ENCODE assay signal across 1 cellular context in genomic region chr21:8989261-8989882, GRCh38.
TF ChIP-seq lines count a peak whose summit lies in the region.

No MANE protein-coding gene starts in this region.

TF ChIP-seq in SK-N-SH treated with all-trans-retinoic acid at 6 μM for 48 hours, 23 proteins besides CTCF, POLR2A, EP300 and RAD21 (continued from another document):
- TF ChIP-seq TSHZ2 (CRISPR knock-in tag; IDR thresholded peaks at IDR 0.05) (no peak), PPARA (CRISPR knock-in tag; IDR thresholded peaks at IDR 0.05; ENCODE audit: borderline replicate concordance) (no peak), TOX (CRISPR knock-in tag; IDR thresholded peaks at IDR 0.05; ENCODE audit: borderline replicate concordance) (no peak)
